ENCODE assay signal across 14 cellular contexts in the genomic region with DNA sequence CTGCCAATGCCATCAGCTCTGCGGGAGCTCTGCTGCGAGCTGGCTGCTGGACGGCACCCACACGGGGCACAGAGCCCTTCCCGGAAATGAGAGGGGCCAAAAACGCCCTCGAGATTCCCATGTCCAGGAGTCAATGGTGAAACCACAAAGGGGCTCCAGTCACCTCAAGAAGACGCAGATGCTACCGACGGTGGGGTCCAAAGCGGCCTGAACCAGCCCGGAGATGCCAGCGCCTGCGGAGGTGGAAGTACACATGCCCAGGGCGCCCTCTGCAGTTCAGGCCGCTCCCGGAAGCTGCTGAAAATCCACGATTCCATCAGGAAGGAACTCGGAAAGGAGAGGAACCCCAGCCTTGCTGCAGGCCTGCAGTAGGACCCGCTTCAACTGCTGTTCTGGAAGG.
DNase-seq lines count a peak whose midpoint lies in the region; FAIRE-seq and TF ChIP-seq lines count a peak whose summit lies in the region.
"Had no signal": no experiment of that assay in that cellular context is flagged by ENCODE, and none has a peak within 500 bp of the region (broad histone marks: within the 10 kb centered on the region; RNA-seq: fewer than 3 reads in every experiment).

No MANE protein-coding gene starts in this region.

- H3K79me1 ChIP-seq in mesenchymal stem cell (replicated peaks; ENCODE audit: low read length, poor library complexity, severe bottlenecking) = no peaks in the 10 kb centered on the region

- H3K4me3 ChIP-seq in cardiac fibroblast (replicated peaks in 1 of 2; ENCODE audit: low read depth in 2 of 2, low read length in 2 of 2) (no peak overlapping the region), kidney (ENCODE audit: low read length in 2 of 2) (no peak overlapping the region), mesenchymal stem cell (ENCODE audit: insufficient read depth in 1 of 2, low read depth in 1 of 2, low read length in 2 of 2) (no peak overlapping the region), Peyer's patch (no peak overlapping the region)

- no peak overlapping the region for H2BK5ac ChIP-seq in mesenchymal stem cell (ENCODE audit: low read depth, low read length, poor library complexity, severe bottlenecking)

- H3K23ac ChIP-seq in mesenchymal stem cell (ENCODE audit: low read length in 2 of 2) = no peak overlapping the region

- no peak overlapping the region for H4K8ac ChIP-seq in mesenchymal stem cell (ENCODE audit: low read length)

- no peak overlapping the region for H2AFZ ChIP-seq in mesenchymal stem cell (ENCODE audit: low read depth, low read length)

- no peaks in the 10 kb centered on the region for H3K4me1 ChIP-seq in kidney (ENCODE audit: control insufficient read depth in 1 of 2, insufficient read depth in 1 of 2, low read depth in 1 of 2, low read length in 2 of 2)
- H3K4me1 ChIP-seq in mesenchymal stem cell (ENCODE audit: control insufficient read depth, insufficient read depth, low read depth, low read length) = no peaks in the 10 kb centered on the region
- H3K4me1 ChIP-seq in Peyer's patch = no peaks in the 10 kb centered on the region

- peak; percentile 31 for FAIRE-seq in HTR-8/SVneo (lab: Jason Lieb, UNC)
- no peak for FAIRE-seq in kidney (lab: Jason Lieb, UNC)

- no peak overlapping the region for H4K91ac ChIP-seq in mesenchymal stem cell (ENCODE audit: low read length)

- no peak overlapping the region for H2AK5ac ChIP-seq in mesenchymal stem cell (ENCODE audit: low read length, severe bottlenecking)

- H2BK12ac ChIP-seq in mesenchymal stem cell (ENCODE audit: low read length in 2 of 2) = no peak overlapping the region

- no peak overlapping the region for H3K9ac ChIP-seq in kidney (ENCODE audit: low read length in 2 of 2)
- no peak overlapping the region for H3K9ac ChIP-seq in mesenchymal stem cell (ENCODE audit: low read length)

- no peak overlapping the region for H3K18ac ChIP-seq in mesenchymal stem cell (ENCODE audit: low read depth in 1 of 2, low read length in 2 of 2)

- H3K36me3 ChIP-seq in kidney (ENCODE audit: control insufficient read depth in 1 of 2, insufficient read depth in 2 of 2, low read length in 2 of 2) (no peaks in the 10 kb centered on the region), mesenchymal stem cell (ENCODE audit: control insufficient read depth in 1 of 2, insufficient read depth in 2 of 2, low read depth in 1 of 2, low read length in 2 of 2) (no peaks in the 10 kb centered on the region), Peyer's patch (no peaks in the 10 kb centered on the region)

- H3K9me3 ChIP-seq in kidney (ENCODE audit: control insufficient read depth in 1 of 2, low read length in 2 of 2) = no peaks in the 10 kb centered on the region
- no peaks in the 10 kb centered on the region for H3K9me3 ChIP-seq in mesenchymal stem cell (ENCODE audit: control insufficient read depth, low read length)
- H3K9me3 ChIP-seq in Peyer's patch = no peaks in the 10 kb centered on the region

- intact Hi-C loops in kidney (cut with DNase I) = no loop called here

- H3K4ac ChIP-seq in mesenchymal stem cell (ENCODE audit: low read depth in 1 of 2, low read length in 2 of 2) = no peak overlapping the region

- H3K27me3 ChIP-seq in mesenchymal stem cell (ENCODE audit: control insufficient read depth in 1 of 2, insufficient read depth in 1 of 2, low read length in 2 of 2) = peaks cover 0 to 27% of the 10 kb centered on the region in 2 experiments
- H3K27me3 ChIP-seq in Peyer's patch = no peaks in the 10 kb centered on the region

- 59% methylated on average over 20 of the region's 20 CpGs for WGBS in mesenchymal stem cell

- H2BK120ac ChIP-seq in mesenchymal stem cell (ENCODE audit: low read depth, low read length) = no peak overlapping the region

- TF ChIP-seq POLR2A in Peyer's patch (IDR thresholded peaks at IDR 0.05) = no peak

- DNase-seq in AG09319 (ENCODE audit: extremely low read depth, low read depth) = no peak
- DNase-seq in HTR-8/SVneo (ENCODE audit: insufficient read length, low spot score) = no peak
- peak in 1 of 2 donors; percentile 19 for DNase-seq in cardiac fibroblast (ENCODE audit: low read depth in 2 of 2)
- DNase-seq in kidney = no peak
- no peak for DNase-seq in mesenchymal stem cell
- DNase-seq in Peyer's patch = no peak
- DNase-seq in dedifferentiated amniotic fluid mesenchymal stem cell (ENCODE audit: extremely low spot score) = no peak
- DNase-seq in hippocampal formation (lab: John Stamatoyannopoulos, UW) = no peak
- DNase-seq: activated T-cell treated with anti-CD3 and anti-CD28 coated beads, Interleukin-2, amount 50 U/mL, for 1 hour; CD8-positive, alpha-beta memory T cell; Kasumi-1; naive B cell; stimulated activated naive CD8-positive, alpha-beta T cell treated with anti-CD3 and anti-CD28 coated beads, Interleukin-15, amount 100 ng/mL, for 72 hours; T1000 had no signal

- H3K27ac ChIP-seq in kidney (ENCODE audit: low read depth in 2 of 2, low read length in 2 of 2) = no peak overlapping the region
- H3K27ac ChIP-seq in mesenchymal stem cell (ENCODE audit: low read length, poor library complexity, severe bottlenecking) = no peak overlapping the region
- H3K27ac ChIP-seq in Peyer's patch = no peak overlapping the region

- H3K14ac ChIP-seq in mesenchymal stem cell (ENCODE audit: low read length in 2 of 2) = no peak overlapping the region

- H3K4me2 ChIP-seq in mesenchymal stem cell (ENCODE audit: low read length, poor library complexity, severe bottlenecking) = no peak overlapping the region

- TF ChIP-seq CTCF in AG09319 (IDR thresholded peaks at IDR 0.05; ENCODE audit: low read depth, low read length) (peak; percentile 15), cardiac fibroblast (IDR thresholded peaks at IDR 0.05; ENCODE audit: low read depth, low read length) (peak; percentile 50), kidney (IDR thresholded peaks at IDR 0.05; ENCODE audit: borderline replicate concordance, extremely low read depth, insufficient read depth) (peak; percentile 14), Peyer's patch (IDR thresholded peaks at IDR 0.05) (no peak)

- no peak overlapping the region for H2BK15ac ChIP-seq in mesenchymal stem cell (ENCODE audit: low read depth, poor library complexity, severe bottlenecking)

Comparison
In these comparisons a context has a peak if more than half of its experiments do, and no peak if none do; other contexts are left out.
1. CTCF ChIP-seq: peak in AG09319 (single experiment), cardiac fibroblast (single experiment) and kidney (single experiment); none in Peyer's patch (0 of 6).